Comparison of ENCODE assay signal across 12 cellular contexts in the genomic region with DNA sequence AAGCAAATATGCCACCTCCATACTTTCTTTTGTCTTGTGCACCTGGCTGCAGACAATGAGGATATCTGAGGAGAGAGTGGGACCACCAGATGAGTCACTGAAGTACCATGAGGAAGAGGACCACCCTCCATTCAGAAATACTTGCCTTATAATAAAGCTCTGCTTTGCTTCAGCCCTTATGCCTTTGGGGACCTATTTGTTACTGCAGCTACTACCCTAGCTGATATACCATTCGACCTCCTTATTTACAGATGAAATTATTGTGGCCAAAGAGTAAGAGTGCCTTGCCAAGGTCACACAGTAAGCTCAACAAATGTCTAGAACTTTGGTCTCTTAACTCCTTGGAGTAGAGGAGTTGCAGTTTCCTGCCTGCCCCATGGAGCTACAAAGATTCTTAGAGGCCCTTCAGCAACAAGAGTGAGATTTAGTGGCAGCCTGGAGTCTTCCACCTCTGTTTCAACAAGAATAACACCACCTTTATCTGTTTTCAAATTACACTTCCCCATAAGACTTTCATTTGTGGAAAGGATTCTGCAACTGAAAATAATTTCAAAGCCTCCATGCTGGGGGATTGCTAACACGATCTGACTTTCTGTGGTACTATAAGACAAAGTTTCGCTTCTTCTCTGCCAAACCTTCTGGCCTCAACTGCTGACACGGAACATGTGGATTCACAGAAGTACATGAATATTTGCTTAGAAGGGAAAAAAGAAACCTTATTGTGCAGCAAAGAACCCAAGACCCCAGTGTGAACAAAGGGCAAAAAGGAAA.
DNase-seq lines count a peak whose midpoint lies in the region; ATAC-seq, FAIRE-seq and TF ChIP-seq lines count a peak whose summit lies in the region.
"Had no signal": no experiment of that assay in that cellular context is flagged by ENCODE, and none has a peak within 500 bp of the region (broad histone marks: within the 10 kb centered on the region; RNA-seq: fewer than 3 reads in every experiment).

No MANE protein-coding gene starts in this region.

- TF ChIP-seq CTCF in RWPE1 (conservative IDR thresholded peaks at IDR 0.05; ENCODE audit: low read depth): no peak

- ATAC-seq in GM21526 (IDR thresholded peaks at IDR 0.05; ENCODE audit: low FRiP score, unreplicated experiment) (peak; percentile 56), HG03432 (IDR thresholded peaks at IDR 0.05; ENCODE audit: unreplicated experiment) (peak; percentile 68)
- no peak for ATAC-seq in stimulated activated effector memory CD8-positive, alpha-beta T cell treated with anti-CD3 and anti-CD28 coated beads, Interleukin-12 subunit alpha, Interleukin-12 subunit beta, amount 100 ng/mL, for 72 hours
- ATAC-seq: CD8-positive, alpha-beta T cell had no signal

- FAIRE-seq in GM18507 (lab: Jason Lieb, UNC): peak; percentile 87

- H3K36me3 ChIP-seq in muscle layer of duodenum (ENCODE audit: control insufficient read depth in 1 of 2, insufficient read depth in 2 of 2, low read length in 2 of 2): no peaks in the 10 kb centered on the region
- H3K36me3 ChIP-seq: suprapubic skin had no signal

- H3K27ac ChIP-seq in muscle layer of duodenum (ENCODE audit: low read length) (peak overlapping the region; percentile 50), RWPE1 (no peak overlapping the region)
- H3K27ac ChIP-seq: suprapubic skin had no signal

- H3K27me3 ChIP-seq in muscle layer of duodenum (ENCODE audit: low read depth, low read length): no peaks in the 10 kb centered on the region

- no peaks in the 10 kb centered on the region for H3K36me3 Mint-ChIP-seq in stimulated activated effector memory CD8-positive, alpha-beta T cell treated with anti-CD3 and anti-CD28 coated beads, Interleukin-12 subunit alpha, Interleukin-12 subunit beta, amount 100 ng/mL, for 72 hours
- H3K36me3 Mint-ChIP-seq: CD8-positive, alpha-beta T cell had no signal

- H3K9me3 ChIP-seq in muscle layer of duodenum (ENCODE audit: control insufficient read depth in 1 of 2, low read length in 2 of 2): no peaks in the 10 kb centered on the region
- H3K9me3 ChIP-seq: suprapubic skin had no signal

- peaks cover 31% of the 10 kb centered on the region for H3K4me1 Mint-ChIP-seq in stimulated activated effector memory CD8-positive, alpha-beta T cell treated with anti-CD3 and anti-CD28 coated beads, Interleukin-12 subunit alpha, Interleukin-12 subunit beta, amount 100 ng/mL, for 72 hours

- no peak overlapping the region for H3K27ac Mint-ChIP-seq in stimulated activated effector memory CD8-positive, alpha-beta T cell treated with anti-CD3 and anti-CD28 coated beads, Interleukin-12 subunit alpha, Interleukin-12 subunit beta, amount 100 ng/mL, for 72 hours
- H3K27ac Mint-ChIP-seq: CD8-positive, alpha-beta T cell had no signal

- no peaks in the 10 kb centered on the region for H3K9me3 Mint-ChIP-seq in stimulated activated effector memory CD8-positive, alpha-beta T cell treated with anti-CD3 and anti-CD28 coated beads, Interleukin-12 subunit alpha, Interleukin-12 subunit beta, amount 100 ng/mL, for 72 hours
- H3K9me3 Mint-ChIP-seq: CD8-positive, alpha-beta T cell had no signal

- peaks cover 0 to 3% of the 10 kb centered on the region in 2 donors for H3K4me1 ChIP-seq in muscle layer of duodenum (ENCODE audit: control insufficient read depth in 1 of 2, insufficient read depth in 2 of 2, low read length in 2 of 2)

- CTCF ChIA-PET in RWPE1 (lab: Yijun Ruan, JAX): interaction anchor here (0.5 kb wide), 1 partner anchor 184 kb away, joined by 5 read pairs; no protein-coding TSS in a partner anchor

- no peak overlapping the region for H3K4me3 Mint-ChIP-seq in stimulated activated effector memory CD8-positive, alpha-beta T cell treated with anti-CD3 and anti-CD28 coated beads, Interleukin-12 subunit alpha, Interleukin-12 subunit beta, amount 100 ng/mL, for 72 hours
- H3K4me3 Mint-ChIP-seq: CD8-positive, alpha-beta T cell had no signal

- POLR2A ChIA-PET in RWPE1 (lab: Yijun Ruan, JAX; ENCODE audit: low non-redundant PET): no interaction called here

- no peak overlapping the region for H3K4me3 ChIP-seq in muscle layer of duodenum (ENCODE audit: low read depth in 1 of 2, low read length in 2 of 2)
- H3K4me3 ChIP-seq: suprapubic skin had no signal

- DNase-seq in GM18507 (ENCODE audit: extremely low spot score, insufficient read length, low read depth) (peak; percentile 36), RWPE1 (ENCODE audit: low spot score) (no peak), 8988T (no peak)
- DNase-seq in stimulated activated effector memory CD8-positive, alpha-beta T cell treated with anti-CD3 and anti-CD28 coated beads, Interleukin-12 subunit alpha, Interleukin-12 subunit beta, amount 100 ng/mL, for 72 hours (ENCODE audit: low spot score in 2 of 2): no peak
- no peak for DNase-seq in NK-92 treated with Interleukin-12 subunit alpha and Interleukin-12 subunit beta, amount 100 ng/mL, for 24 hours (lab: John Stamatoyannopoulos, UW)
- DNase-seq: CD8-positive, alpha-beta T cell; NCI-H526 treated with DMSO at 0.1 percent for 48 hours; T-helper 2 cell had no signal
